In genomic region chr9:89661956-89662717, GRCh38 we compare ENCODE assay signal across 8 cellular contexts. TPM values are rescaled to one million over a fixed set of nuclear protein-coding genes. Genes with fewer than 3 reads are reported as not detected.
DNase-seq lines count a peak whose midpoint lies in the region; ATAC-seq lines count a peak whose summit lies in the region.

No MANE protein-coding gene starts in this region.

- ATAC-seq in GM19467 (IDR thresholded peaks at IDR 0.05; ENCODE audit: unreplicated experiment) = no peak

- DNase-seq in Daoy (ENCODE audit: low read depth) (peak; percentile 95), NCI-H2227 treated with DMSO at 0.1 percent for 48 hours (lab: John Stamatoyannopoulos, UW) (peak; percentile 88), brain pericyte (ENCODE audit: low read depth, low spot score) (peak; percentile 56), hepatic stellate cell (ENCODE audit: low spot score) (peak; percentile 72), posterior vena cava (ENCODE audit: low spot score) (peak; percentile 97)
- no peak for DNase-seq in activated CD4-positive, alpha-beta T cell treated with anti-CD3 and anti-CD28 coated beads, Interleukin-2, amount 50 U/mL, for 4 hours
- DNase-seq in activated CD4-positive, alpha-beta T cell treated with anti-CD3 and anti-CD28 coated beads for 48 hours = no peak

- intact Hi-C loops in posterior vena cava (cut with DNase I) = no loop called here

RNA-seq across cellular contexts. Expression of gene GADD45G, which starts 57.3 kb away (rescaled TPM):
- total RNA-seq in Daoy (2014; rRNA removed; shearing (Covaris generic)) = 9.3 and 22.6 TPM in 2 replicates
- total RNA-seq in posterior vena cava = 10 to 100 TPM in 1 of 2 donors, 1 to 10 TPM in 1; 9.2 to 20.7 TPM

Comparison
In these comparisons a context has a peak if more than half of its experiments do, and no peak if none do; other contexts are left out.
1. DNase-seq: peak in Daoy (single experiment), NCI-H2227 treated with DMSO at 0.1 percent for 48 hours (single experiment), brain pericyte (single experiment), hepatic stellate cell (single experiment) and posterior vena cava (single experiment); none in activated CD4-positive, alpha-beta T cell treated with anti-CD3 and anti-CD28 coated beads, Interleukin-2, amount 50 U/mL, for 4 hours (0 of 2) and activated CD4-positive, alpha-beta T cell treated with anti-CD3 and anti-CD28 coated beads for 48 hours (single experiment).